Comparison of ENCODE assay signal across 28 cellular contexts in genomic region chr1:212575333-212575732, GRCh38.
"Had no signal": no experiment of that assay in that cellular context is flagged by ENCODE, and none has a peak within 500 bp of the region (broad histone marks: within the 10 kb centered on the region; RNA-seq: fewer than 3 reads in every experiment).

No MANE protein-coding gene starts in this region.

- H3K27me3 Mint-ChIP-seq: type B pancreatic cell had no signal

- H3K27ac ChIP-seq: stomach, suprapubic skin, testis, thoracic aorta, thyroid gland, tibial artery, tibial nerve, transverse colon, upper lobe of left lung, upper lobe of right lung, uterus, vagina had no signal

- H3K9me3 ChIP-seq: stomach, suprapubic skin, testis, thoracic aorta, thyroid gland, tibial artery, tibial nerve, transverse colon, upper lobe of left lung, upper lobe of right lung, uterus, vagina had no signal

- H3K4me1 ChIP-seq: stomach, suprapubic skin, testis, thyroid gland, transverse colon, upper lobe of left lung, upper lobe of right lung, uterus, vagina had no signal

- DNase-seq: stimulated activated CD4-positive, alpha-beta T cell treated with anti-CD3 and anti-CD28 coated beads, Interleukin-2, amount 100 ng/mL, for 48 hours; stimulated activated CD4-positive, alpha-beta T cell treated with anti-CD3 and anti-CD28 coated beads, Interleukin-4, amount 100 ng/mL, for 1 hour; stimulated activated CD4-positive, alpha-beta T cell treated with anti-CD3 and anti-CD28 coated beads, Interleukin-4, amount 100 ng/mL, for 24 hours; stimulated activated CD4-positive, alpha-beta T cell treated with anti-CD3 and anti-CD28 coated beads, Interleukin-4, amount 100 ng/mL, for 4 hours; stimulated activated CD8-positive, alpha-beta memory T cell treated with anti-CD3 and anti-CD28 coated beads, Interleukin-4, amount 100 ng/mL, for 48 hours; stimulated activated naive B cell treated with anti-CD40 and anti-IgM and Interleukin-4, amounts not matched to agents 10 μg/mL and 1 μg/mL and 100 μg/mL, for 72 hours; stimulated activated naive CD4-positive, alpha-beta T cell; stimulated activated naive CD4-positive, alpha-beta T cell treated with Interleukin-2 at 50 U/mL for 16 hours; stimulated activated naive CD8-positive, alpha-beta T cell treated with anti-CD3 and anti-CD28 coated beads, Interleukin-15, Interleukin-2, amounts not matched to agents 100 U/mL and 50 U/mL, for 24 hours; stomach; substantia nigra; testis; thyroid gland; tibial artery; transverse colon; trophoblast cell; upper lobe of left lung; upper lobe of right lung; uterus had no signal

- H3K4me1 Mint-ChIP-seq: stimulated activated effector memory CD8-positive, alpha-beta T cell treated with anti-CD3 and anti-CD28 coated beads, Interleukin-12 subunit alpha, Interleukin-12 subunit beta, amount 100 ng/mL, for 72 hours; stimulated activated memory B cell treated with anti-CD40 and anti-IgM and Interleukin-4, amounts not matched to agents 10 μg/mL and 1 μg/mL and 100 μg/mL, for 72 hours; stimulated activated naive B cell treated with anti-CD40 and anti-IgM and Interleukin-4, amounts not matched to agents 10 μg/mL and 1 μg/mL and 100 μg/mL, for 72 hours had no signal

- H3K4me3 Mint-ChIP-seq: stimulated activated effector memory CD8-positive, alpha-beta T cell treated with anti-CD3 and anti-CD28 coated beads, Interleukin-12 subunit alpha, Interleukin-12 subunit beta, amount 100 ng/mL, for 72 hours; stimulated activated memory B cell treated with anti-CD40 and anti-IgM and Interleukin-4, amounts not matched to agents 10 μg/mL and 1 μg/mL and 100 μg/mL, for 72 hours; stimulated activated naive B cell treated with anti-CD40 and anti-IgM and Interleukin-4, amounts not matched to agents 10 μg/mL and 1 μg/mL and 100 μg/mL, for 72 hours; stimulated activated naive CD8-positive, alpha-beta T cell treated with anti-CD3 and anti-CD28 coated beads, Interleukin-15, Interleukin-2, amounts not matched to agents 100 ng/mL and 50 ng/mL, for 24 hours; type B pancreatic cell had no signal

- H3K36me3 ChIP-seq: stomach, suprapubic skin, thoracic aorta, thyroid gland, tibial artery, tibial nerve, transverse colon, upper lobe of left lung, upper lobe of right lung, uterus, vagina had no signal

- H3K27me3 ChIP-seq: stomach, suprapubic skin, testis, thyroid gland, tibial artery, tibial nerve, upper lobe of left lung, upper lobe of right lung, uterus, vagina had no signal

- FAIRE-seq: urothelium cell line had no signal

- H3K9me3 Mint-ChIP-seq: stimulated activated effector memory CD8-positive, alpha-beta T cell treated with anti-CD3 and anti-CD28 coated beads, Interleukin-12 subunit alpha, Interleukin-12 subunit beta, amount 100 ng/mL, for 72 hours; stimulated activated memory B cell treated with anti-CD40 and anti-IgM and Interleukin-4, amounts not matched to agents 10 μg/mL and 1 μg/mL and 100 μg/mL, for 72 hours; stimulated activated naive B cell treated with anti-CD40 and anti-IgM and Interleukin-4, amounts not matched to agents 10 μg/mL and 1 μg/mL and 100 μg/mL, for 72 hours; stimulated activated naive CD8-positive, alpha-beta T cell treated with anti-CD3 and anti-CD28 coated beads, Interleukin-15, Interleukin-2, amounts not matched to agents 100 ng/mL and 50 ng/mL, for 24 hours; type B pancreatic cell had no signal

- H3K4me3 ChIP-seq: stomach, suprapubic skin, testis, thoracic aorta, thyroid gland, tibial artery, tibial nerve, transverse colon, upper lobe of left lung, upper lobe of right lung, uterus, vagina had no signal

- ATAC-seq: stimulated activated effector memory CD8-positive, alpha-beta T cell treated with anti-CD3 and anti-CD28 coated beads, Interleukin-12 subunit alpha, Interleukin-12 subunit beta, amount 100 ng/mL, for 72 hours; stimulated activated memory B cell treated with anti-CD40 and anti-IgM and Interleukin-4, amounts not matched to agents 10 μg/mL and 1 μg/mL and 100 μg/mL, for 72 hours; stimulated activated naive B cell treated with anti-CD40 and anti-IgM and Interleukin-4, amounts not matched to agents 10 μg/mL and 1 μg/mL and 100 μg/mL, for 72 hours; stimulated activated naive CD8-positive, alpha-beta T cell treated with anti-CD3 and anti-CD28 coated beads, Interleukin-15, Interleukin-2, amounts not matched to agents 100 U/mL and 50 U/mL, for 24 hours; upper lobe of right lung had no signal

- H3K27ac Mint-ChIP-seq: stimulated activated effector memory CD8-positive, alpha-beta T cell treated with anti-CD3 and anti-CD28 coated beads, Interleukin-12 subunit alpha, Interleukin-12 subunit beta, amount 100 ng/mL, for 72 hours; stimulated activated memory B cell treated with anti-CD40 and anti-IgM and Interleukin-4, amounts not matched to agents 10 μg/mL and 1 μg/mL and 100 μg/mL, for 72 hours; stimulated activated naive B cell treated with anti-CD40 and anti-IgM and Interleukin-4, amounts not matched to agents 10 μg/mL and 1 μg/mL and 100 μg/mL, for 72 hours; stimulated activated naive CD8-positive, alpha-beta T cell treated with anti-CD3 and anti-CD28 coated beads, Interleukin-15, Interleukin-2, amounts not matched to agents 100 ng/mL and 50 ng/mL, for 24 hours; type B pancreatic cell had no signal
